16 cellular contexts compared by ENCODE assay signal in the genomic region with DNA sequence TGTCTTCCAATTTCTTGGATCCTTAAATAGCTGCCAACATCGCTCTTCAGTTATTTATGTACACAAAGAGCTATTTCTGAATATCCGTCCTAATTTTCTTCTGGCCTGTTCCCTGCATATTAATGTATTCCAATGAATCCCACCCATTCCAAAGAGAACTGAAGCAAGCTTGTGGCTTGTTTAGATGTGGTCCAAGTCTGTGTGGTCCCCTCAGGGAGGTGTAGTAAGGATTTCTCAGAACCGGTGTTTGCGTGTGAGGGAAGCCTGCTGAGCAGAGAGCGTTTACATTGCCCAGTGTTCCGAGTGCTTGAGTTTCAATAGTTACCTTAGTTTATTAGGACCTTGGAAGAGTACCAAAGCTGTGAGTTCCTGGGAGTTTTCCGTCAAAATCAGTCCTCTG. TPM values are rescaled to one million over a fixed set of nuclear protein-coding genes. Genes with fewer than 3 reads are reported as not detected.
DNase-seq lines count a peak whose midpoint lies in the region; ATAC-seq, FAIRE-seq and TF ChIP-seq lines count a peak whose summit lies in the region.
"Had no signal": no experiment of that assay in that cellular context is flagged by ENCODE, and none has a peak within 500 bp of the region (broad histone marks: within the 10 kb centered on the region; RNA-seq: fewer than 3 reads in every experiment).

No MANE protein-coding gene starts in this region.

- peak overlapping the region; percentile 93 for H3K27ac Mint-ChIP-seq in activated T-helper 17 cell treated with anti-CD3 and anti-CD28 coated beads, Interleukin-2, amount 50 U/mL, for 72 hours
- peak overlapping the region; percentile 15 for H3K27ac Mint-ChIP-seq in type B pancreatic cell
- H3K27ac Mint-ChIP-seq: CD4-positive, alpha-beta T cell had no signal

- no peaks in the 10 kb centered on the region for H3K27me3 Mint-ChIP-seq in activated T-helper 17 cell treated with anti-CD3 and anti-CD28 coated beads, Interleukin-2, amount 50 U/mL, for 72 hours
- no peaks in the 10 kb centered on the region for H3K27me3 Mint-ChIP-seq in type B pancreatic cell
- H3K27me3 Mint-ChIP-seq: CD4-positive, alpha-beta T cell had no signal

- 49 to 68% (median 54%) methylated on average over 7 of the region's 7 CpGs for WGBS in heart left ventricle, 4 donors

- intact Hi-C loops in heart left ventricle (cut with DNase I): no loop called here
- intact Hi-C loops in Right ventricle myocardium superior (cut with DNase I): no loop called here

- no peak for TF ChIP-seq CTCF in heart left ventricle (IDR thresholded peaks at IDR 0.05)
- no peak for TF ChIP-seq CTCF in type B pancreatic cell (conservative IDR thresholded peaks at IDR 0.05)

- H3K4me1 Mint-ChIP-seq in activated T-helper 17 cell treated with anti-CD3 and anti-CD28 coated beads, Interleukin-2, amount 50 U/mL, for 72 hours: peaks cover 49% of the 10 kb centered on the region
- H3K4me1 Mint-ChIP-seq in type B pancreatic cell (ENCODE audit: unreplicated experiment): peaks cover 23% of the 10 kb centered on the region
- H3K4me1 Mint-ChIP-seq: H9 had no signal

- no peaks in the 10 kb centered on the region for H3K9me3 Mint-ChIP-seq in activated T-helper 17 cell treated with anti-CD3 and anti-CD28 coated beads, Interleukin-2, amount 50 U/mL, for 72 hours
- H3K9me3 Mint-ChIP-seq in type B pancreatic cell: peaks cover 5% of the 10 kb centered on the region
- H3K9me3 Mint-ChIP-seq: CD4-positive, alpha-beta T cell; H9; neural crest cell had no signal

- H3K27ac ChIP-seq in heart left ventricle: peak overlapping the region in 8 of 12 donors; percentile 1 to 42 (median 10)

- no peaks in the 10 kb centered on the region for H3K36me3 ChIP-seq in heart left ventricle

- H3K4me3 ChIP-seq in heart left ventricle: no peak overlapping the region

- peak; percentile 72 for FAIRE-seq in islet of Langerhans (lab: Jason Lieb, UNC)

- no peak for DNase-seq in heart left ventricle
- DNase-seq in Right ventricle myocardium superior: no peak
- DNase-seq in type B pancreatic cell (ENCODE audit: extremely low spot score, unreplicated experiment): no peak
- no peak for DNase-seq in stimulated activated CD4-positive, alpha-beta T cell treated with anti-CD3 and anti-CD28 coated beads, Interleukin-2, amount 100 ng/mL, for 48 hours
- no peak for DNase-seq in SW480 (ENCODE audit: low spot score)
- DNase-seq: activated effector memory CD4-positive, alpha-beta T cell treated with Interleukin-2 at 50 U/mL for 16 hours; amygdala; CD4-positive, alpha-beta T cell; H9; NCI-H1417; NCI-H2171; stimulated activated CD4-positive, alpha-beta T cell treated with anti-CD3 and anti-CD28 coated beads, Interleukin-12 subunit alpha, Interleukin-12 subunit beta, amount 100 ng/mL, for 4 hours had no signal

- H3K27me3 ChIP-seq in heart left ventricle: no peaks in the 10 kb centered on the region

- TF ChIP-seq POLR2A in heart left ventricle (IDR thresholded peaks at IDR 0.05): no peak

- H3K4me3 Mint-ChIP-seq in activated T-helper 17 cell treated with anti-CD3 and anti-CD28 coated beads, Interleukin-2, amount 50 U/mL, for 72 hours: peak overlapping the region; percentile 90
- H3K4me3 Mint-ChIP-seq in type B pancreatic cell: no peak overlapping the region
- H3K4me3 Mint-ChIP-seq: CD4-positive, alpha-beta T cell; H9; neural crest cell had no signal

- peak in 2 of 4 donors; percentile 30 to 43 for ATAC-seq in heart left ventricle
- no peak for ATAC-seq in Right ventricle myocardium superior (ENCODE audit: poor library complexity)
- ATAC-seq in activated T-helper 17 cell treated with anti-CD3 and anti-CD28 coated beads, Interleukin-2, amount 50 U/mL, for 72 hours (replicated peaks): no peak
- ATAC-seq in HG02678 (IDR thresholded peaks at IDR 0.05; ENCODE audit: unreplicated experiment): no peak

- peaks cover 0 to 42% (median 8%) of the 10 kb centered on the region in 12 donors for H3K4me1 ChIP-seq in heart left ventricle

- H3K36me3 Mint-ChIP-seq in activated T-helper 17 cell treated with anti-CD3 and anti-CD28 coated beads, Interleukin-2, amount 50 U/mL, for 72 hours (ENCODE audit: low read depth): peaks cover 72% of the 10 kb centered on the region
- H3K36me3 Mint-ChIP-seq in type B pancreatic cell: no peaks in the 10 kb centered on the region

- H3K9me3 ChIP-seq in heart left ventricle: peaks cover 0 to 3% (median 0%) of the 10 kb centered on the region in 12 donors

RNA-seq across cellular contexts. Expression of gene IL1R1, which starts 25.1 kb away (rescaled TPM):
- total RNA-seq in heart left ventricle (10 to 100 TPM; 10.9 to 49.0 (median 19.6) TPM), Right ventricle myocardium superior (21.1 TPM), type B pancreatic cell (ENCODE audit: low replicate concordance) (15.8 and 31.7 TPM in 2 replicates)
- polyA plus RNA-seq in heart left ventricle: 10 to 100 TPM; 12.8 to 25.7 TPM
- 10 to 100 TPM; 41.7 to 68.1 TPM for total RNA-seq in activated T-helper 17 cell treated with anti-CD3 and anti-CD28 coated beads, Interleukin-2, amount 50 U/mL, for 72 hours
